ENCODE assay signal across 9 cellular contexts in genomic region chr15:64681424-64682024, GRCh38.
DNase-seq lines count a peak whose midpoint lies in the region; ATAC-seq and TF ChIP-seq lines count a peak whose summit lies in the region.
"Had no signal": no experiment of that assay in that cellular context is flagged by ENCODE, and none has a peak within 500 bp of the region (broad histone marks: within the 10 kb centered on the region; RNA-seq: fewer than 3 reads in every experiment).

No MANE protein-coding gene starts in this region.

- H3K79me2 ChIP-seq in mammary epithelial cell (ENCODE audit: insufficient read depth, low read length): no peaks in the 10 kb centered on the region

- H3K4me2 ChIP-seq in mammary epithelial cell (ENCODE audit: insufficient read depth, low read depth, low read length): no peak overlapping the region

- no peak overlapping the region for H2AFZ ChIP-seq in mammary epithelial cell (ENCODE audit: low read depth, low read length)

- H3K36me3 ChIP-seq in HEK293 (ENCODE audit: control insufficient read depth in 2 of 2, insufficient read depth in 1 of 2, low read length in 2 of 2): peaks cover 0 to 74% of the 10 kb centered on the region in 2 experiments
- peaks cover 13% of the 10 kb centered on the region for H3K36me3 ChIP-seq in mammary epithelial cell (ENCODE audit: insufficient read depth, low read length)
- H3K36me3 ChIP-seq in upper lobe of right lung: peaks cover 81% of the 10 kb centered on the region

- 37% methylated on average over 9 of the region's 9 CpGs for WGBS in mammary epithelial cell (ENCODE audit: low coverage, missing lambda C conversion rate)

- no peaks in the 10 kb centered on the region for H3K27me3 ChIP-seq in mammary epithelial cell (ENCODE audit: insufficient read depth, low read length)
- no peaks in the 10 kb centered on the region for H3K27me3 ChIP-seq in upper lobe of right lung

- H3K9me3 ChIP-seq in HEK293 (ENCODE audit: control insufficient read depth, insufficient read depth, low read depth, low read length): no peaks in the 10 kb centered on the region
- H3K9me3 ChIP-seq in mammary epithelial cell (replicated peaks; ENCODE audit: insufficient read depth, low read length): no peaks in the 10 kb centered on the region
- H3K9me3 ChIP-seq in upper lobe of right lung: no peaks in the 10 kb centered on the region

- H3K4me1 ChIP-seq in HEK293 (ENCODE audit: control insufficient read depth, insufficient read depth, low read length) (no peaks in the 10 kb centered on the region), mammary epithelial cell (ENCODE audit: insufficient read depth, low read length) (no peaks in the 10 kb centered on the region), upper lobe of right lung (no peaks in the 10 kb centered on the region)

- H4K20me1 ChIP-seq in mammary epithelial cell (ENCODE audit: insufficient read depth, low read length): no peaks in the 10 kb centered on the region

- BruUV-seq in mammary epithelial cell (replicated peaks; lab: Mats Ljungman, UMichigan): no TSS peak

- dilution Hi-C loops in mammary epithelial cell (cut with HindIII; ENCODE audit: low sequenced_read_pairs): loop anchor here (5.0 kb wide), 2 partner anchors 36 to 99 kb away; no protein-coding TSS in a partner anchor

- POLR2A ChIA-PET in HEK293 (lab: Yijun Ruan, JAX): no interaction called here

- peak; percentile 91 for ATAC-seq in upper lobe of right lung

- H3K27ac ChIP-seq in HEK293 (ENCODE audit: extremely low read depth, low read depth, low read length) (no peak overlapping the region), mammary epithelial cell (ENCODE audit: insufficient read depth, low read depth, low read length) (no peak overlapping the region), upper lobe of right lung (no peak overlapping the region)

- peak; percentile 75 for DNase-seq in COR-L47 (lab: John Stamatoyannopoulos, UW)
- peak; percentile 68 for DNase-seq in NCI-H82 treated with DMSO at 0.1 percent for 48 hours (lab: John Stamatoyannopoulos, UW; ENCODE audit: unreplicated experiment)
- peak; percentile 53 for DNase-seq in mammary epithelial cell
- DNase-seq in kidney glomerular epithelial cell (lab: John Stamatoyannopoulos, UW): peak; percentile 41
- DNase-seq in upper lobe of right lung: no peak
- no peak for DNase-seq in activated CD4-positive, CD25-positive, alpha-beta regulatory T cell (lab: John Stamatoyannopoulos, UW)
- DNase-seq in GDM1 (lab: John Stamatoyannopoulos, UW): no peak
- DNase-seq: natural killer cell had no signal

- in situ Hi-C loops in mammary epithelial cell (cut with MboI; ENCODE audit: low sequenced_read_pairs in 2 of 2): loop anchor here in 1 of 2 donors (5.0 kb wide), 1 partner anchor 46 kb away; no protein-coding TSS in a partner anchor

- CTCF ChIA-PET in HEK293 (lab: Yijun Ruan, JAX): interaction anchor here (0.6 to 8.5 kb wide), 21 partner anchors 9 to 516 kb away, joined by 3 to 127 read pairs (median 3); no protein-coding TSS in a partner anchor
- CTCF ChIA-PET in mammary epithelial cell (lab: Charles Lee; ENCODE audit: low non-redundant PET): no interaction called here

- no peak overlapping the region for H3K4me3 ChIP-seq in HEK293 (ENCODE audit: low read depth, low read length)
- H3K4me3 ChIP-seq in mammary epithelial cell (replicated peaks in 1 of 3; ENCODE audit: insufficient read depth in 1 of 3, low read depth in 2 of 3, low read length in 3 of 3): no peak overlapping the region
- H3K4me3 ChIP-seq in upper lobe of right lung: no peak overlapping the region

- no peak overlapping the region for H3K9ac ChIP-seq in mammary epithelial cell (ENCODE audit: insufficient read depth, low read length)

- intact Hi-C loops in mammary epithelial cell (cut with micrococcal nuclease): loop anchor here (1.0 to 5.0 kb wide), 3 partner anchors 221 to 519 kb away; partner anchors contain the start of genes PPIB and ZNF609
- intact Hi-C loops in upper lobe of right lung (cut with DNase I): loop anchor here (10.0 kb wide), 1 partner anchor 133 kb away; no protein-coding TSS in a partner anchor

- TF ChIP-seq CTCF in HEK293 (tag by site-specific recombination; IDR thresholded peaks at IDR 0.05) (peak; percentile 85), mammary epithelial cell (conservative IDR thresholded peaks at IDR 0.05 in 1 of 2, IDR thresholded peaks at IDR 0.05 in 1 of 2; ENCODE audit: extremely low read depth in 1 of 2, insufficient read depth in 1 of 2, low read depth in 1 of 2, low read length in 2 of 2) (peak; percentile 58 to 86), upper lobe of right lung (IDR thresholded peaks at IDR 0.05) (peak; percentile 68)

TF ChIP-seq in HEK293, 187 proteins besides CTCF, POLR2A, EP300 and RAD21:
- TF ChIP-seq SCRT2 (tag by site-specific recombination; IDR thresholded peaks at IDR 0.05) (peak; percentile 87), ZNF114 (tag by site-specific recombination; IDR thresholded peaks at IDR 0.05) (no peak), ZNF48 (tag by site-specific recombination; IDR thresholded peaks at IDR 0.05) (no peak), ZNF571 (tag by site-specific recombination; IDR thresholded peaks at IDR 0.05) (no peak), ZNF239 (tag by site-specific recombination; IDR thresholded peaks at IDR 0.05) (no peak), HOXA7 (CRISPR knock-in tag; IDR thresholded peaks at IDR 0.05; ENCODE audit: borderline replicate concordance) (no peak), ZNF132 (tag by site-specific recombination; IDR thresholded peaks at IDR 0.05; ENCODE audit: borderline replicate concordance) (no peak), ZSCAN30 (tag by site-specific recombination; IDR thresholded peaks at IDR 0.05) (0 out of 2 replicates have a peak, but pooled peaks have one; percentile 35), RBAK (tag by site-specific recombination; IDR thresholded peaks at IDR 0.05) (no peak), ZEB2 (tag by site-specific recombination; IDR thresholded peaks at IDR 0.05) (no peak), IKZF3 (tag by site-specific recombination; IDR thresholded peaks at IDR 0.05) (no peak), ZNF324 (tag by site-specific recombination; IDR thresholded peaks at IDR 0.05) (no peak), ZFHX2 (tag by site-specific recombination; conservative IDR thresholded peaks at IDR 0.05) (no peak), GLIS1 (tag by site-specific recombination; IDR thresholded peaks at IDR 0.05) (peak; percentile 50), ZNF654 (tag by site-specific recombination; IDR thresholded peaks at IDR 0.05; ENCODE audit: low read depth) (peak; percentile 90), ZNF350 (tag by site-specific recombination; IDR thresholded peaks at IDR 0.05) (no peak), ZNF175 (tag by site-specific recombination; IDR thresholded peaks at IDR 0.05) (no peak), ZNF777 (tag by site-specific recombination; IDR thresholded peaks at IDR 0.05; ENCODE audit: borderline replicate concordance) (no peak), SCRT1 (tag by site-specific recombination; IDR thresholded peaks at IDR 0.05; ENCODE audit: borderline replicate concordance) (peak; percentile 79; the same call in 1 of the 2 replicates)
- TF ChIP-seq, protein P1, sequence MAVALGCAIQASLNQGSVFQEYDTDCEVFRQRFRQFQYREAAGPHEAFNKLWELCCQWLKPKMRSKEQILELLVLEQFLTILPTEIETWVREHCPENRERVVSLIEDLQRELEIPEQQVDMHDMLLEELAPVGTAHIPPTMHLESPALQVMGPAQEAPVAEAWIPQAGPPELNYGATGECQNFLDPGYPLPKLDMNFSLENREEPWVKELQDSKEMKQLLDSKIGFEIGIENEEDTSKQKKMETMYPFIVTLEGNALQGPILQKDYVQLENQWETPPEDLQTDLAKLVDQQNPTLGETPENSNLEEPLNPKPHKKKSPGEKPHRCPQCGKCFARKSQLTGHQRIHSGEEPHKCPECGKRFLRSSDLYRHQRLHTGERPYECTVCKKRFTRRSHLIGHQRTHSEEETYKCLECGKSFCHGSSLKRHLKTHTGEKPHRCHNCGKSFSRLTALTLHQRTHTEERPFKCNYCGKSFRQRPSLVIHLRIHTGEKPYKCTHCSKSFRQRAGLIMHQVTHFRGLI (tag by site-specific recombination; IDR thresholded peaks at IDR 0.05): no peak

Comparison
In these comparisons a context has a peak if more than half of its experiments do, and no peak if none do; other contexts are left out.
1. DNase-seq: peak in COR-L47 (single experiment), NCI-H82 treated with DMSO at 0.1 percent for 48 hours (single experiment), mammary epithelial cell (single experiment) and kidney glomerular epithelial cell (single experiment); none in upper lobe of right lung (single experiment), activated CD4-positive, CD25-positive, alpha-beta regulatory T cell (0 of 4) and GDM1 (single experiment).
2. Peak in every context shown above with its lines, with median percentiles within 50 percentile points of each other: CTCF ChIP-seq.